ENCODE assay signal across 14 cellular contexts in the genomic region with DNA sequence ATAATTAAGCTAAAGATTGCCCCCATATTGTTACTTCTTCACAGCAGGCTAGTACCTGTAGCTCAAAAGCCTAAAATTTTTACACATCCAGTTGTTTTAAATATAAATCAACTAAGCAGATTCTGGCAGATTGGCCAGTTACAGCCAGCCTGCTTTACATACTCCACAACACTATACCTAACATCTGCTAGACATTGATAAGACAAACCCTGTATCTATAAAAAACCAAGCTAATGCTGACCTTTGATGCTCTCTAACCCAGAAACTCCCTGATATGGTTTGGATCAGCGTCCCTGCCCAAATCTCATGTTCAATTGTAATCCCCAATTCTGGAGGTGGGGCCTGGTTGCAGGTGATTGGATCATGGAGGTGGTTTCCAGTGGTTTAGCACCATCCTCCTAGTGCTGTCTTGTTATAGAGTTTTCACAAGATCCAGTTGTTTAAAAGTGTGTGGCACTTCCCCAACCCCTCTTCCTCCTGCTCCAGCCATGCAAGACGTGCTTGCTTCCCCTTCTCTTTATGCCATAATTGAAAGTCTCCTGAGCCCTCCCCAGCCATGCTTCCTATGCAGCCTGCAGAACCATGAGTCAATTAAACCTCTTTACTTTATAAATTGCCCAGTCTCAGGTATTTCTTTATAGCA. TPM values are rescaled to one million over a fixed set of nuclear protein-coding genes. Genes with fewer than 3 reads are reported as not detected.
DNase-seq lines count a peak whose midpoint lies in the region; ATAC-seq, FAIRE-seq and TF ChIP-seq lines count a peak whose summit lies in the region.
"Had no signal": no experiment of that assay in that cellular context is flagged by ENCODE, and none has a peak within 500 bp of the region (broad histone marks: within the 10 kb centered on the region; RNA-seq: fewer than 3 reads in every experiment).

No MANE protein-coding gene starts in this region.

- TF ChIP-seq CTCF in right atrium auricular region (IDR thresholded peaks at IDR 0.05): no peak
- TF ChIP-seq CTCF in endodermal cell (conservative IDR thresholded peaks at IDR 0.05): no peak

- peaks cover 15% of the 10 kb centered on the region for H3K4me1 Mint-ChIP-seq in dendritic cell treated with granulocyte-macrophage colony-stimulating factor and Interleukin-4, amounts not matched to agents 40 ng/mL and 50 ng/mL, for 4 days (ENCODE audit: low read depth)
- peaks cover 16% of the 10 kb centered on the region for H3K4me1 Mint-ChIP-seq in endodermal cell

- H3K27me3 ChIP-seq in right atrium auricular region (no peaks in the 10 kb centered on the region), endodermal cell (ENCODE audit: control insufficient read depth, insufficient read depth, low read length, poor library complexity, severe bottlenecking) (no peaks in the 10 kb centered on the region)

- H3K9me3 ChIP-seq in right atrium auricular region (peaks cover 0 to 16% of the 10 kb centered on the region in 2 donors), endodermal cell (ENCODE audit: control insufficient read depth, low read length) (peaks cover 4% of the 10 kb centered on the region)

- H3K4me3 ChIP-seq in right atrium auricular region (no peak overlapping the region), endodermal cell (ENCODE audit: low read length) (no peak overlapping the region)

- H3K36me3 ChIP-seq in right atrium auricular region (no peaks in the 10 kb centered on the region), endodermal cell (ENCODE audit: control insufficient read depth, insufficient read depth, low read length) (no peaks in the 10 kb centered on the region)

- peaks cover 8% of the 10 kb centered on the region for H3K9me3 Mint-ChIP-seq in dendritic cell treated with granulocyte-macrophage colony-stimulating factor and Interleukin-4, amounts not matched to agents 40 ng/mL and 50 ng/mL, for 4 days
- H3K9me3 Mint-ChIP-seq in endodermal cell: peaks cover 23% of the 10 kb centered on the region

- no peak overlapping the region for H3K9ac ChIP-seq in endodermal cell (ENCODE audit: extremely low read depth, low read length, poor library complexity, severe bottlenecking)

- H3K4me3 Mint-ChIP-seq in dendritic cell treated with granulocyte-macrophage colony-stimulating factor and Interleukin-4, amounts not matched to agents 40 ng/mL and 50 ng/mL, for 4 days: peak overlapping the region; percentile 32
- H3K4me3 Mint-ChIP-seq in endodermal cell: no peak overlapping the region

- H3K27ac ChIP-seq in right atrium auricular region (no peak overlapping the region), endodermal cell (ENCODE audit: low read depth, low read length) (no peak overlapping the region)

- H3K27me3 Mint-ChIP-seq in dendritic cell treated with granulocyte-macrophage colony-stimulating factor and Interleukin-4, amounts not matched to agents 40 ng/mL and 50 ng/mL, for 4 days: no peaks in the 10 kb centered on the region
- no peaks in the 10 kb centered on the region for H3K27me3 Mint-ChIP-seq in endodermal cell (ENCODE audit: insufficient read depth)

- no peaks in the 10 kb centered on the region for H3K36me3 Mint-ChIP-seq in dendritic cell treated with granulocyte-macrophage colony-stimulating factor and Interleukin-4, amounts not matched to agents 40 ng/mL and 50 ng/mL, for 4 days (ENCODE audit: low read depth)
- peaks cover 2% of the 10 kb centered on the region for H3K36me3 Mint-ChIP-seq in endodermal cell (ENCODE audit: low read depth)

- no peak for TF ChIP-seq POLR2A in H54 (IDR thresholded peaks at IDR 0.05; ENCODE audit: low read depth, low read length)

- DNase-seq in Right ventricle myocardium superior (no peak), right atrium auricular region (ENCODE audit: low spot score) (no peak), H54 (ENCODE audit: insufficient read length, low spot score) (no peak), NCI-H1417 (lab: John Stamatoyannopoulos, UW) (no peak), endodermal cell (no peak)
- DNase-seq: activated effector memory CD4-positive, alpha-beta T cell treated with anti-CD3 and anti-CD28 coated beads, Interleukin-2, amount 50 U/mL, for 16 hours had no signal

- intact Hi-C loops in Right ventricle myocardium superior (cut with DNase I): loop anchor here (10.0 kb wide), 1 partner anchor 209 kb away; no protein-coding TSS in a partner anchor
- intact Hi-C loops in dendritic cell treated with granulocyte-macrophage colony-stimulating factor and Interleukin-4, amounts not matched to agents 40 ng/mL and 50 ng/mL, for 4 days (cut with micrococcal nuclease): loop anchor here (5.0 kb wide), 1 partner anchor 486 kb away; no protein-coding TSS in a partner anchor

- FAIRE-seq in H54 (lab: Jason Lieb, UNC): no peak

- 51 to 57% methylated on average over 1 to 2 of the region's 2 CpGs for WGBS in endodermal cell (ENCODE audit: insufficient coverage in 1 of 2, insufficient read length in 1 of 2), 2 experiments

- H3K4me1 ChIP-seq in right atrium auricular region (no peaks in the 10 kb centered on the region), endodermal cell (ENCODE audit: control insufficient read depth, insufficient read depth, low read length) (no peaks in the 10 kb centered on the region)

- ATAC-seq in Right ventricle myocardium superior (ENCODE audit: poor library complexity) (peak; percentile 12), HG03460 (IDR thresholded peaks at IDR 0.05; ENCODE audit: unreplicated experiment) (peak; percentile 13), GM19023 (IDR thresholded peaks at IDR 0.05; ENCODE audit: unreplicated experiment) (no peak)

- peak overlapping the region; percentile 85 for H3K27ac Mint-ChIP-seq in dendritic cell treated with granulocyte-macrophage colony-stimulating factor and Interleukin-4, amounts not matched to agents 40 ng/mL and 50 ng/mL, for 4 days
- H3K27ac Mint-ChIP-seq in endodermal cell: no peak overlapping the region

RNA-seq across cellular contexts. Expression of a gene that starts 39.5 kb away (rescaled TPM):
- total RNA-seq in Right ventricle myocardium superior (not detected), right atrium auricular region (not detected), endodermal cell (not detected)
- polyA plus RNA-seq in endodermal cell (2013, experiment 1 of 2): not detected
- not detected for polyA plus RNA-seq in endodermal cell (2013, experiment 2 of 2)
- total RNA-seq: fibroblast of lung, H4, right cardiac atrium, SK-MEL-5, temporal lobe had no signal
- polyA plus RNA-seq: fibroblast of lung, right cardiac atrium had no signal
